In genomic region chr16:23896832-23897821, GRCh38 we compare ENCODE assay signal across 1 cellular context.
TF ChIP-seq lines count a peak whose summit lies in the region.

No MANE protein-coding gene starts in this region.

TF ChIP-seq in HepG2, 621 proteins besides CTCF, POLR2A, EP300 and RAD21 (continued from another document):
- TF ChIP-seq ZNF646 (CRISPR knock-in tag; IDR thresholded peaks at IDR 0.05) (no peak), TRIM24 (CRISPR knock-in tag; IDR thresholded peaks at IDR 0.05) (no peak), IRF9 (CRISPR knock-in tag; IDR thresholded peaks at IDR 0.05; ENCODE audit: borderline replicate concordance) (no peak), HMG20B (CRISPR knock-in tag; conservative IDR thresholded peaks at IDR 0.05) (no peak), PLSCR1 (CRISPR knock-in tag; IDR thresholded peaks at IDR 0.05; ENCODE audit: borderline replicate concordance) (no peak), SP5 (CRISPR knock-in tag; IDR thresholded peaks at IDR 0.05; ENCODE audit: borderline replicate concordance, low read depth) (no peak), ZNF20 (CRISPR knock-in tag; IDR thresholded peaks at IDR 0.05) (no peak), ZBTB39 (CRISPR knock-in tag; IDR thresholded peaks at IDR 0.05) (no peak), SKIL (CRISPR knock-in tag; IDR thresholded peaks at IDR 0.05; ENCODE audit: borderline replicate concordance) (no peak)
